Comparison of ENCODE assay signal across 8 cellular contexts in the genomic region with DNA sequence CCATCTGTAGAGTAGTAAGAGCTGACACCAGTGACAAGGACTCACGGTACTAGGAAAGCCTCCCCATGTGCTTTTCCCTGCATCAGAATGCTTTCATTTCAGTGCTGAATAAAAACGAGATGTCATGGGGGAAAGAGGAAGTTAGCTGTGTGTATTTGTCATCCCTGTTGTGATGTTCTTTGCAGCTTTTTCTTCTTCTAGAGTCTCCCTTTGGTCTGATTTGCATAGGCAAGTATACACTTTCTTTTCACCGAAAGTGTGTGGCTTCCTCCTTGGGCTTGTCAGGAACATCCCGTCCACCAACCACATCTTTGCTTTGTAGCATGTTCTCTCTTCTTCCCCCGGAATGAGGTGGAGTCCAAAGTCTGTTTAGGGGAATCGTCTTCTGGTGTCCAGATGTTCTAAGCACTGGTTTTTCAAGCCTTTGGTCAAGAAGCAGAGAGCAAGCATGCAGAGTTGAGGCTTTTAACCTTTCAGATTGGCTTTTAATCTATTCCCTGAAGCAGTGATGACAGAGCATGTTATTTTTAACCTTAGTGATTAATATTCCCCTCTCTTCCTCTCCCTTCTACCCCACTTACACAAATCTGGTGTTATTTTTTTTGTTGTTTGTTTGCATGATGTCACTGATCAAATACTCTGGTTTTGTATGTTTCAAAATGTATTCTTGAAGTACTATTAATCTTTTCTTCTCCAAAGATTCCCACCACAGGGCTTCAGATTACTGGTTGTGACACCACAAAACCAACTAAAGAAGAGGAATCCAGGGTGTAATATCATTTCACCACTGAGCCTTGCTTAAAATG.
DNase-seq lines count a peak whose midpoint lies in the region; ATAC-seq and TF ChIP-seq lines count a peak whose summit lies in the region.

No MANE protein-coding gene starts in this region.

- no peak overlapping the region for H3K4me3 ChIP-seq in right lobe of liver
- H3K4me3 ChIP-seq in uterus: no peak overlapping the region

- H3K27ac ChIP-seq in right lobe of liver: peak overlapping the region in 1 of 3 donors; percentile 11
- peak overlapping the region; percentile 47 to 68 for H3K27ac ChIP-seq in uterus

- intact Hi-C loops in activated naive CD4-positive, alpha-beta T cell treated with anti-CD3 and anti-CD28 coated beads for 36 hours (cut with micrococcal nuclease): loop anchor here (1.0 to 2.0 kb wide), 12 partner anchors 12 to 334 kb away; a partner anchor contains a TSS
- intact Hi-C loops in right lobe of liver (cut with DNase I) (no loop called here), uterus (cut with DNase I; ENCODE audit: low total_unique reads) (no loop called here)

- H3K27me3 ChIP-seq in right lobe of liver (no peaks in the 10 kb centered on the region), uterus (no peaks in the 10 kb centered on the region)

- peak overlapping the region; percentile 96 for H3K27ac Mint-ChIP-seq in activated naive CD4-positive, alpha-beta T cell treated with anti-CD3 and anti-CD28 coated beads for 36 hours

- peak overlapping the region; percentile 58 for H3K4me3 Mint-ChIP-seq in activated naive CD4-positive, alpha-beta T cell treated with anti-CD3 and anti-CD28 coated beads for 36 hours

- 26% methylated on average over 6 of the region's 6 CpGs for WGBS in right lobe of liver (ENCODE audit: insufficient coverage, low coverage, low lambda C conversion rate, missing lambda C conversion rate)

- DNase-seq in GM03348 (ENCODE audit: low spot score) (peak; percentile 80), right lobe of liver (no peak), uterus (peak in 1 of 2 donors; percentile 33), retina (no peak), iPS-NIHi7 (ENCODE audit: extremely low spot score) (no peak)
- DNase-seq in activated naive CD4-positive, alpha-beta T cell treated with anti-CD3 and anti-CD28 coated beads for 36 hours: peak; percentile 74

- H3K4me1 ChIP-seq in right lobe of liver: peaks cover 0 to 41% (median 13%) of the 10 kb centered on the region in 4 donors
- H3K4me1 ChIP-seq in uterus: no peaks in the 10 kb centered on the region

- TF ChIP-seq CTCF in right lobe of liver (IDR thresholded peaks at IDR 0.05): no peak
- TF ChIP-seq CTCF in uterus (IDR thresholded peaks at IDR 0.05): no peak

- H3K36me3 Mint-ChIP-seq in activated naive CD4-positive, alpha-beta T cell treated with anti-CD3 and anti-CD28 coated beads for 36 hours (ENCODE audit: low read depth): no peaks in the 10 kb centered on the region

- peaks cover 33% of the 10 kb centered on the region for H3K4me1 Mint-ChIP-seq in activated naive CD4-positive, alpha-beta T cell treated with anti-CD3 and anti-CD28 coated beads for 36 hours (ENCODE audit: low read depth)

- no peaks in the 10 kb centered on the region for H3K9me3 Mint-ChIP-seq in activated naive CD4-positive, alpha-beta T cell treated with anti-CD3 and anti-CD28 coated beads for 36 hours

- H3K27me3 Mint-ChIP-seq in activated naive CD4-positive, alpha-beta T cell treated with anti-CD3 and anti-CD28 coated beads for 36 hours (ENCODE audit: low read depth): peaks cover 3% of the 10 kb centered on the region

- no peaks in the 10 kb centered on the region for H3K36me3 ChIP-seq in right lobe of liver
- no peaks in the 10 kb centered on the region for H3K36me3 ChIP-seq in uterus

- no peak for TF ChIP-seq POLR2A in right lobe of liver (IDR thresholded peaks at IDR 0.05)
- TF ChIP-seq POLR2A in uterus (IDR thresholded peaks at IDR 0.05): peak in 1 of 2 donors; percentile 14

- H3K9me3 ChIP-seq in right lobe of liver (no peaks in the 10 kb centered on the region), uterus (no peaks in the 10 kb centered on the region)

- CTCF ChIA-PET in activated naive CD4-positive, alpha-beta T cell treated with anti-CD3 and anti-CD28 coated beads for 36 hours (lab: Charles Lee): interaction anchor here (0.5 to 6.1 kb wide), 10 partner anchors 19 to 165 kb away, joined by 3 to 39 read pairs (median 4); a partner anchor contains a TSS

- ATAC-seq in GM21367 (IDR thresholded peaks at IDR 0.05; ENCODE audit: unreplicated experiment): peak; percentile 98
- peak; percentile 94 for ATAC-seq in HG03565 (IDR thresholded peaks at IDR 0.05; ENCODE audit: unreplicated experiment)
- peak; percentile 23 to 79 (median 30) for ATAC-seq in right lobe of liver

Comparison
In these comparisons a context has a peak if more than half of its experiments do, and no peak if none do; other contexts are left out.
1. DNase-seq: peak in GM03348 (single experiment) and activated naive CD4-positive, alpha-beta T cell treated with anti-CD3 and anti-CD28 coated beads for 36 hours (single experiment); none in right lobe of liver (0 of 3), retina (single experiment) and iPS-NIHi7 (single experiment).
2. ATAC-seq: peak in every context shown above with its lines; median percentile 98 in GM21367; 94 in HG03565; 30 in right lobe of liver.